In genomic region chr1:236280438-236281285, GRCh38 we compare ENCODE assay signal across 1 cellular context.
TF ChIP-seq lines count a peak whose summit lies in the region.

No MANE protein-coding gene starts in this region.

TF ChIP-seq in A549, 52 proteins besides CTCF, POLR2A, EP300 and RAD21 (continued from another document):
- TF ChIP-seq USF2 (IDR thresholded peaks at IDR 0.05) (no peak), FOSB (CRISPR knock-in tag; IDR thresholded peaks at IDR 0.05) (no peak), SMC3 (IDR thresholded peaks at IDR 0.05) (no peak), TFCP2L1 (CRISPR knock-in tag; IDR thresholded peaks at IDR 0.05) (no peak)
